Comparison of ENCODE assay signal across 8 cellular contexts in genomic region chr7:1159933-1160664, GRCh38. TPM values are rescaled to one million over a fixed set of nuclear protein-coding genes. Genes with fewer than 3 reads are reported as not detected.
DNase-seq lines count a peak whose midpoint lies in the region; ATAC-seq and TF ChIP-seq lines count a peak whose summit lies in the region.

Gene ZFAND2A, minus strand, starts transcription at chr7:1160196. Its CDS starts 1,984 bp downstream, at chr7:1158212.

- H3K36me3 ChIP-seq in left ventricle myocardium inferior (peaks cover 34% of the 10 kb centered on the region), prostate gland (peaks cover 2 to 7% of the 10 kb centered on the region in 2 donors)

- ATAC-seq in GM18499 (IDR thresholded peaks at IDR 0.05; ENCODE audit: insufficient read depth, unreplicated experiment) (peak; percentile 75), HG02938 (IDR thresholded peaks at IDR 0.05; ENCODE audit: unreplicated experiment) (peak; percentile 91), T-helper 17 cell (peak; percentile 98)

- H3K27ac Mint-ChIP-seq in T-helper 17 cell: peak within 1 kb of the TSS; percentile 88

- under 1% methylated on average over 71 of the region's 80 CpGs for WGBS in prostate gland

- no peaks in the 10 kb centered on the region for H3K9me3 ChIP-seq in T-helper 17 cell (ENCODE audit: control insufficient read depth, low read length, poor library complexity, severe bottlenecking)
- H3K9me3 ChIP-seq in left ventricle myocardium inferior (replicated peaks): no peaks in the 10 kb centered on the region
- H3K9me3 ChIP-seq in prostate gland: no peaks in the 10 kb centered on the region

- peak within 1 kb of the TSS; percentile 89 for H3K4me3 Mint-ChIP-seq in T-helper 17 cell

- H3K4me1 Mint-ChIP-seq in T-helper 17 cell: peaks cover 14% of the 10 kb centered on the region

- H3K4me3 ChIP-seq in left ventricle myocardium inferior (peak within 1 kb of the TSS; percentile 82), prostate gland (peak within 1 kb of the TSS; percentile 68 to 90)

- H3K4me1 ChIP-seq in left ventricle myocardium inferior (peaks cover 34% of the 10 kb centered on the region), prostate gland (replicated peaks) (peaks cover 12% of the 10 kb centered on the region)

- TF ChIP-seq POLR2A in prostate gland (IDR thresholded peaks at IDR 0.05): peak; percentile 91

- H3K27me3 ChIP-seq in left ventricle myocardium inferior (ENCODE audit: low read depth) (no peaks in the 10 kb centered on the region), prostate gland (replicated peaks; ENCODE audit: insufficient read depth) (no peaks in the 10 kb centered on the region)

- peak within 1 kb of the TSS; percentile 97 for H3K27ac ChIP-seq in left ventricle myocardium inferior (replicated peaks)
- H3K27ac ChIP-seq in prostate gland: peak within 1 kb of the TSS; percentile 94 to 97

- intact Hi-C loops in left ventricle myocardium inferior (cut with micrococcal nuclease) (no loop called here), prostate gland (cut with DNase I) (no loop called here)

- no peaks in the 10 kb centered on the region for H3K27me3 Mint-ChIP-seq in T-helper 17 cell

- no peaks in the 10 kb centered on the region for H3K36me3 Mint-ChIP-seq in T-helper 17 cell (ENCODE audit: low read depth)

- DNase-seq in NCI-H187 (lab: John Stamatoyannopoulos, UW) (peak; percentile 80 to 89), T-helper 17 cell (peak; percentile 97 to 99 (median 98)), amygdala (lab: John Stamatoyannopoulos, UW) (peak; percentile 74 to 99 (median 95)), left ventricle myocardium inferior (peak; percentile 99), prostate gland (ENCODE audit: low spot score) (peak; percentile 97), ureter (ENCODE audit: low spot score) (peak; percentile 99)

- TF ChIP-seq CTCF in left ventricle myocardium inferior (IDR thresholded peaks at IDR 0.05; ENCODE audit: borderline replicate concordance): no peak
- TF ChIP-seq CTCF in prostate gland (IDR thresholded peaks at IDR 0.05): peak in 2 of 4 experiments; percentile 7 to 32

RNA-seq across cellular contexts. Expression of gene ZFAND2A, which starts in this region (rescaled TPM):
- total RNA-seq in T-helper 17 cell (10 to 100 TPM; 73.6 to 87.8 TPM), left ventricle myocardium inferior (6.6 TPM), prostate gland (10 to 100 TPM; 25.0 to 36.3 TPM), ureter (16.6 TPM)

Comparison
In these comparisons a context has a peak if more than half of its experiments do, and no peak if none do; other contexts are left out.
1. Peak in every context shown above with its lines: DNase-seq, ATAC-seq, H3K4me3 ChIP-seq and H3K27ac ChIP-seq.